Comparison of ENCODE assay signal across 12 cellular contexts in the genomic region with DNA sequence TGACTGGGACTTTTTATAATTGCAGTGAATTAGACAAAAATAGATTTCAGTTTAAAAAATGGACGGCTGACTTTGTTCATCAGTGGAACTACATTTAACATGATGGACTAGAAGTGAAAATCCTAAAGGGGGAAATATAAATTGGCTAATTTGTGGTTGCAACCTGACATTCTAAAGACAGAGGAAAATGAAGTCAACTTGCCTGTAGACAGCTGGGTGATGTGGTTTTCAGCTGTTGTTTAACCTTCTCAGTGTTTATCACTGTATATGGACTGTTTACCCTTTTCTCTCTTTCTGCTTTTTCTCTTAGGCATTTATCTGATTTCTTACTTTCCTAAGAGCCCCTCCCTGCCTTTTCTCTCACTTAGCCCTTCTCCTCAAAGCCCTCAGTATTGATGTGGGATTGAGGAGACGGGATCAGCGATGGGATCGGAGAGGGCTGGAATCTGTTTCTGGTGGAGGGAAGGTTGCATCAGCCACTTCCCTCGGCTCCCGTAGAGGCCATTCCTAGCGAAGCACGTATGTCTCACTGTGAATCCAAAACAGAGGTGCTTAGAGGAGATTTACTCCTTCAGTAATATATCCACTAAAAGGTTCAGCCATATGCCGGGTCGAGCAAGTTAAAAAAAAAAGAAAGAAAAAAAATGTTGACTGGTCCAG.
DNase-seq lines count a peak whose midpoint lies in the region; ATAC-seq and TF ChIP-seq lines count a peak whose summit lies in the region.
"Had no signal": no experiment of that assay in that cellular context is flagged by ENCODE, and none has a peak within 500 bp of the region (broad histone marks: within the 10 kb centered on the region; RNA-seq: fewer than 3 reads in every experiment).

No MANE protein-coding gene starts in this region.

- H3K9me3 ChIP-seq in WERI-Rb-1 (ENCODE audit: severe bottlenecking) (no peaks in the 10 kb centered on the region), transverse colon (no peaks in the 10 kb centered on the region), gastroesophageal sphincter (no peaks in the 10 kb centered on the region)
- H3K9me3 ChIP-seq: ascending aorta, sigmoid colon had no signal

- H3K27ac ChIP-seq in WERI-Rb-1: peak overlapping the region; percentile 57
- peak overlapping the region in 3 of 4 donors; percentile 14 to 36 (median 24) for H3K27ac ChIP-seq in transverse colon
- H3K27ac ChIP-seq in gastroesophageal sphincter: no peak overlapping the region
- H3K27ac ChIP-seq: ascending aorta, sigmoid colon had no signal

- TF ChIP-seq POLR2A in transverse colon (IDR thresholded peaks at IDR 0.05) (no peak), gastroesophageal sphincter (IDR thresholded peaks at IDR 0.05) (no peak)

- ATAC-seq in activated naive CD8-positive, alpha-beta T cell treated with anti-CD3 and anti-CD28 coated beads, Interleukin-2, amount 50 U/mL, for 24 hours: no peak
- ATAC-seq in gastroesophageal sphincter: no peak

- TF ChIP-seq EP300 in transverse colon (IDR thresholded peaks at IDR 0.05; ENCODE audit: low read depth) (no peak), gastroesophageal sphincter (IDR thresholded peaks at IDR 0.05) (no peak)

- H3K27me3 ChIP-seq in WERI-Rb-1 (ENCODE audit: insufficient read depth, low read depth, severe bottlenecking) (no peaks in the 10 kb centered on the region), transverse colon (no peaks in the 10 kb centered on the region), gastroesophageal sphincter (no peaks in the 10 kb centered on the region)
- H3K27me3 ChIP-seq: ascending aorta, sigmoid colon had no signal

- DNase-seq in activated naive CD8-positive, alpha-beta T cell treated with anti-CD3 and anti-CD28 coated beads, Interleukin-2, amount 50 U/mL, for 24 hours: no peak
- DNase-seq in activated naive CD8-positive, alpha-beta T cell treated with anti-CD3 and anti-CD28 coated beads for 36 hours: no peak
- DNase-seq in WERI-Rb-1: peak; percentile 50
- peak in 1 of 3 donors; percentile 19 for DNase-seq in immature natural killer cell
- no peak for DNase-seq in transverse colon
- no peak for DNase-seq in stimulated activated CD4-positive, alpha-beta T cell treated with anti-CD3 and anti-CD28 coated beads, Interleukin-2, amount 100 ng/mL, for 48 hours
- DNase-seq in dedifferentiated amniotic fluid mesenchymal stem cell (ENCODE audit: extremely low spot score): no peak
- DNase-seq: GDM1, NCI-H1436 treated with DMSO at 0.1 percent for 48 hours, sigmoid colon had no signal

- WGBS in transverse colon (ENCODE audit: low coverage in 1 of 2), 2 donors: 86 to 91% methylated on average over 8 to 10 of the region's 10 CpGs
- WGBS in gastroesophageal sphincter (ENCODE audit: low coverage in 1 of 2), 2 donors: 88 to 93% methylated on average over 4 to 10 of the region's 10 CpGs

- no peak overlapping the region for H3K4me3 Mint-ChIP-seq in activated naive CD8-positive, alpha-beta T cell treated with anti-CD3 and anti-CD28 coated beads, Interleukin-2, amount 50 U/mL, for 24 hours
- no peak overlapping the region for H3K4me3 Mint-ChIP-seq in activated naive CD8-positive, alpha-beta T cell treated with anti-CD3 and anti-CD28 coated beads for 36 hours
- peak overlapping the region in 1 of 5 donors; percentile 53 for H3K4me3 Mint-ChIP-seq in immature natural killer cell

- in situ Hi-C loops in transverse colon (cut with MboI; ENCODE audit: low pct_ligation_motif_present in 1 of 4, low pct_unique_long_range_greater_than_20kb in 1 of 4, low sequenced_read_pairs in 3 of 4): no loop called here

- intact Hi-C loops in transverse colon (cut with DNase I; ENCODE audit: low total_unique reads): no loop called here

- no peaks in the 10 kb centered on the region for H3K36me3 Mint-ChIP-seq in activated naive CD8-positive, alpha-beta T cell treated with anti-CD3 and anti-CD28 coated beads, Interleukin-2, amount 50 U/mL, for 24 hours (ENCODE audit: low read depth)
- no peaks in the 10 kb centered on the region for H3K36me3 Mint-ChIP-seq in activated naive CD8-positive, alpha-beta T cell treated with anti-CD3 and anti-CD28 coated beads for 36 hours
- no peaks in the 10 kb centered on the region for H3K36me3 Mint-ChIP-seq in immature natural killer cell

- no peak overlapping the region for H3K4me3 ChIP-seq in WERI-Rb-1 (ENCODE audit: low read depth, low read length)
- no peak overlapping the region for H3K4me3 ChIP-seq in transverse colon
- no peak overlapping the region for H3K4me3 ChIP-seq in gastroesophageal sphincter
- H3K4me3 ChIP-seq: ascending aorta, sigmoid colon had no signal

- H3K36me3 ChIP-seq in WERI-Rb-1 (no peaks in the 10 kb centered on the region), transverse colon (no peaks in the 10 kb centered on the region), gastroesophageal sphincter (no peaks in the 10 kb centered on the region)
- H3K36me3 ChIP-seq: ascending aorta, sigmoid colon had no signal

- peaks cover 0 to 10% (median 0%) of the 10 kb centered on the region in 4 donors for H3K4me1 ChIP-seq in transverse colon
- peaks cover 0 to 13% (median 2%) of the 10 kb centered on the region in 3 donors for H3K4me1 ChIP-seq in gastroesophageal sphincter

- no peaks in the 10 kb centered on the region for H3K9me3 Mint-ChIP-seq in activated naive CD8-positive, alpha-beta T cell treated with anti-CD3 and anti-CD28 coated beads, Interleukin-2, amount 50 U/mL, for 24 hours
- H3K9me3 Mint-ChIP-seq in activated naive CD8-positive, alpha-beta T cell treated with anti-CD3 and anti-CD28 coated beads for 36 hours: no peaks in the 10 kb centered on the region
- H3K9me3 Mint-ChIP-seq in immature natural killer cell: no peaks in the 10 kb centered on the region

- TF ChIP-seq CTCF in WERI-Rb-1 (IDR thresholded peaks at IDR 0.05; ENCODE audit: low read depth, low read length) (no peak), transverse colon (IDR thresholded peaks at IDR 0.05) (no peak), gastroesophageal sphincter (IDR thresholded peaks at IDR 0.05) (no peak)

- no peaks in the 10 kb centered on the region for H3K27me3 Mint-ChIP-seq in activated naive CD8-positive, alpha-beta T cell treated with anti-CD3 and anti-CD28 coated beads, Interleukin-2, amount 50 U/mL, for 24 hours
- H3K27me3 Mint-ChIP-seq in activated naive CD8-positive, alpha-beta T cell treated with anti-CD3 and anti-CD28 coated beads for 36 hours: no peaks in the 10 kb centered on the region
- H3K27me3 Mint-ChIP-seq in immature natural killer cell (ENCODE audit: low read depth in 3 of 3): peaks cover 0 to 8% (median 0%) of the 10 kb centered on the region in 3 donors

- peak overlapping the region; percentile 71 for H3K27ac Mint-ChIP-seq in activated naive CD8-positive, alpha-beta T cell treated with anti-CD3 and anti-CD28 coated beads, Interleukin-2, amount 50 U/mL, for 24 hours
- no peak overlapping the region for H3K27ac Mint-ChIP-seq in activated naive CD8-positive, alpha-beta T cell treated with anti-CD3 and anti-CD28 coated beads for 36 hours
- peak overlapping the region; percentile 68 to 95 (median 82) for H3K27ac Mint-ChIP-seq in immature natural killer cell

- peaks cover 54% of the 10 kb centered on the region for H3K4me1 Mint-ChIP-seq in activated naive CD8-positive, alpha-beta T cell treated with anti-CD3 and anti-CD28 coated beads, Interleukin-2, amount 50 U/mL, for 24 hours
- H3K4me1 Mint-ChIP-seq in activated naive CD8-positive, alpha-beta T cell treated with anti-CD3 and anti-CD28 coated beads for 36 hours: peaks cover 17% of the 10 kb centered on the region
- peaks cover 37 to 42% of the 10 kb centered on the region in 2 donors for H3K4me1 Mint-ChIP-seq in immature natural killer cell

Comparison
In these comparisons a context has a peak if more than half of its experiments do, and no peak if none do; other contexts are left out.
1. H3K27ac ChIP-seq: peak in WERI-Rb-1 (single experiment) and transverse colon (3 of 4); none in gastroesophageal sphincter (0 of 4).